23 cellular contexts compared by ENCODE assay signal in the genomic region with DNA sequence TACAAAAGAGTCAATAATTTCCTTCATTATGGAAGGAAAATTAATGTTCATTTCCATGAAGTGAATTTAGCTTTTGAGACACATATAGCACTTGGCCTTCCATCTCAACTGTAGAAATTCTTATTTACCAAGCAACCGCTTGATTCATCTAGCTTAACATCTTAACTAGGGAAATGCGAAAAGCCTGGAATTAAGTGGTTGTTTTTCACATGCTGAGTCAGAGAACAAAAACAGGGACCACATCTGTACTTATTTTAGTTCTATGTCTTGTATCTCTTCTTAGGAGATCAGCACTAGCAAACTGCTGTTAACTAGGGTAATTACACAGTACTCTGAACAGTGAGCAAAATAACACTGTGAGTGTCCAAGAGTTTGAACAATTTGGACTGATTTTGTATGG.
"Had no signal": no experiment of that assay in that cellular context is flagged by ENCODE, and none has a peak within 500 bp of the region (broad histone marks: within the 10 kb centered on the region; RNA-seq: fewer than 3 reads in every experiment).

No MANE protein-coding gene starts in this region.

- ATAC-seq: activated T-cell treated with anti-CD3 and anti-CD28 coated beads, Interleukin-2, amount 50 U/mL, for 4 hours; mucosa of descending colon; sciatic nerve; stimulated activated naive B cell treated with anti-CD40 and anti-IgM and Interleukin-4, amounts not matched to agents 10 μg/mL and 1 μg/mL and 100 μg/mL, for 72 hours; T-helper 17 cell had no signal

- DNase-seq: activated CD4-positive, alpha-beta T cell treated with anti-CD3 and anti-CD28 coated beads for 4 hours; activated CD4-positive, alpha-beta T cell treated with anti-CD3 and anti-CD28 coated beads, Interleukin-2, amount 50 U/mL, for 48 hours; activated CD4-positive, CD25-positive, alpha-beta regulatory T cell; activated CD8-positive, alpha-beta memory T cell treated with anti-CD3 and anti-CD28 coated beads, Interleukin-2, amount 50 U/mL, for 48 hours; activated naive CD4-positive, alpha-beta T cell treated with Interleukin-2 at 50 U/mL for 16 hours; activated naive CD8-positive, alpha-beta T cell treated with anti-CD3 and anti-CD28 coated beads for 36 hours; activated T-cell treated with anti-CD3 and anti-CD28 coated beads, Interleukin-2, amount 50 U/mL, for 4 hours; amygdala; cerebellar nuclear complex; endodermal cell; esophagus squamous epithelium; foreskin melanocyte; glutamatergic neuron; mesenchymal stem cell; mucosa of descending colon; nephron progenitor cell; occipital lobe; stimulated activated CD4-positive, alpha-beta T cell treated with anti-CD3 and anti-CD28 coated beads, Interleukin-2, amount 100 ng/mL, for 48 hours; stimulated activated CD8-positive, alpha-beta memory T cell treated with anti-CD3 and anti-CD28 coated beads, Interleukin-4, amount 100 ng/mL, for 48 hours; stimulated activated naive B cell treated with anti-CD40 and anti-IgM and Interleukin-4, amounts not matched to agents 10 μg/mL and 1 μg/mL and 100 μg/mL, for 72 hours; T-helper 17 cell; transverse colon had no signal
